Comparison of ENCODE assay signal across 2 cellular contexts in the genomic region with DNA sequence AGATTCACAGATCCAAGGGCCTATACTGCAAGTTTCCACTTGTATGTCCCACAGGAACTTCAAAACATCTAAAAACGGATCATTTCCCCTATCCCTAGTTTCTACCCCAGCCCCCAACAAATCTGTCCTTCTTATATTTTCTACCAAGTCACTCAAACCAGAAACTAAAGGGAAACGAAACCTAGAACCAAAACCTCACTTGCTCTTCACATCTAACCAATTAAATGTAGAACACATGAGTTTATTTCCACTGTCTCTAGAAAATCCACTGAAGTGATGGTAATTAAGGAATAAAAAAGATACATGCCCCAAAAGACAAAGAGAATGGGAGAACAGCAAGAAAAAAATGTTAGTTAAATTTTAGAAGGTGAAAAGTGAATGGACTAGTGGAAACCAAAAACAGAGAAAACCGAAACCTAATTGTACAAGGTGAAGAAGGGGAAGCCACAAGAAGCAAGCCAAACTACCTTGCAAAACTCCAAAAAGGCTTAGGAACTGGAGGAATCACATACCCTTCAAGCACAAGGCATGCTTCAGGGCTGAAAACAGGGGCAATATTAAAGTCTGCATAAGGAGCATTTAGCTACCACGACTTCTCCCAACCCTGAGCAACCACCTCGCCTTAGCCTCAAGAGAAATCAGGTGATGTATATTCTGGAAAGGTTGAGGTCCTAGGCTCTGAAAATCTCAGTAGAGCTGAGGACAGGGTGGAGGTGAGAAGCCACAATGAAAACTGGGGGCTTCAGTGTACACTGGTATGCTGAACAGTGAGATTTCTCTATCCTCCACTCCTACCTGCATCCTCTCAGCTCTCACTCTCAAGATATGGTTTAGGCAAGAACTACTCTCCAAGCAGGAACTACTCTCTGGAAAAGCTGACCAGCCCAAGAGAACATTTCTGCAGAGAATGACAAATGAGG.
TF ChIP-seq lines count a peak whose summit lies in the region.

No MANE protein-coding gene starts in this region.

TF ChIP-seq in GM12878, 131 proteins besides CTCF, POLR2A, EP300 and RAD21 (continues in another document):
- TF ChIP-seq, protein P1, sequence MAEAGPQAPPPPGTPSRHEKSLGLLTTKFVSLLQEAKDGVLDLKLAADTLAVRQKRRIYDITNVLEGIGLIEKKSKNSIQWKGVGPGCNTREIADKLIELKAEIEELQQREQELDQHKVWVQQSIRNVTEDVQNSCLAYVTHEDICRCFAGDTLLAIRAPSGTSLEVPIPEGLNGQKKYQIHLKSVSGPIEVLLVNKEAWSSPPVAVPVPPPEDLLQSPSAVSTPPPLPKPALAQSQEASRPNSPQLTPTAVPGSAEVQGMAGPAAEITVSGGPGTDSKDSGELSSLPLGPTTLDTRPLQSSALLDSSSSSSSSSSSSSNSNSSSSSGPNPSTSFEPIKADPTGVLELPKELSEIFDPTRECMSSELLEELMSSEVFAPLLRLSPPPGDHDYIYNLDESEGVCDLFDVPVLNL (IDR thresholded peaks at IDR 0.05; ENCODE audit: low read depth, low read length) = no peak
- TF ChIP-seq ESRRA (IDR thresholded peaks at IDR 0.05; ENCODE audit: low read length) (no peak), MEF2A (IDR thresholded peaks at IDR 0.05; ENCODE audit: insufficient read depth, low read depth, low read length) (0 out of 2 replicates have a peak, but pooled peaks have one; percentile 11), CEBPB (IDR thresholded peaks at IDR 0.05; ENCODE audit: borderline replicate concordance in 1 of 2, low read depth in 2 of 2, low read length in 2 of 2) (no peak), ZNF24 (IDR thresholded peaks at IDR 0.05) (no peak), ATF7 (IDR thresholded peaks at IDR 0.05; ENCODE audit: low read depth) (0 out of 2 replicates have a peak, but pooled peaks have one; percentile 10)
- TF ChIP-seq, protein P2, sequence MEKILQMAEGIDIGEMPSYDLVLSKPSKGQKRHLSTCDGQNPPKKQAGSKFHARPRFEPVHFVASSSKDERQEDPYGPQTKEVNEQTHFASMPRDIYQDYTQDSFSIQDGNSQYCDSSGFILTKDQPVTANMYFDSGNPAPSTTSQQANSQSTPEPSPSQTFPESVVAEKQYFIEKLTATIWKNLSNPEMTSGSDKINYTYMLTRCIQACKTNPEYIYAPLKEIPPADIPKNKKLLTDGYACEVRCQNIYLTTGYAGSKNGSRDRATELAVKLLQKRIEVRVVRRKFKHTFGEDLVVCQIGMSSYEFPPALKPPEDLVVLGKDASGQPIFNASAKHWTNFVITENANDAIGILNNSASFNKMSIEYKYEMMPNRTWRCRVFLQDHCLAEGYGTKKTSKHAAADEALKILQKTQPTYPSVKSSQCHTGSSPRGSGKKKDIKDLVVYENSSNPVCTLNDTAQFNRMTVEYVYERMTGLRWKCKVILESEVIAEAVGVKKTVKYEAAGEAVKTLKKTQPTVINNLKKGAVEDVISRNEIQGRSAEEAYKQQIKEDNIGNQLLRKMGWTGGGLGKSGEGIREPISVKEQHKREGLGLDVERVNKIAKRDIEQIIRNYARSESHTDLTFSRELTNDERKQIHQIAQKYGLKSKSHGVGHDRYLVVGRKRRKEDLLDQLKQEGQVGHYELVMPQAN (conservative IDR thresholded peaks at IDR 0.05) = no peak
- TF ChIP-seq, protein P3, sequence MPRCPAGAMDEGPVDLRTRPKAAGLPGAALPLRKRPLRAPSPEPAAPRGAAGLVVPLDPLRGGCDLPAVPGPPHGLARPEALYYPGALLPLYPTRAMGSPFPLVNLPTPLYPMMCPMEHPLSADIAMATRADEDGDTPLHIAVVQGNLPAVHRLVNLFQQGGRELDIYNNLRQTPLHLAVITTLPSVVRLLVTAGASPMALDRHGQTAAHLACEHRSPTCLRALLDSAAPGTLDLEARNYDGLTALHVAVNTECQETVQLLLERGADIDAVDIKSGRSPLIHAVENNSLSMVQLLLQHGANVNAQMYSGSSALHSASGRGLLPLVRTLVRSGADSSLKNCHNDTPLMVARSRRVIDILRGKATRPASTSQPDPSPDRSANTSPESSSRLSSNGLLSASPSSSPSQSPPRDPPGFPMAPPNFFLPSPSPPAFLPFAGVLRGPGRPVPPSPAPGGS (IDR thresholded peaks at IDR 0.05; ENCODE audit: borderline replicate concordance, insufficient read depth, low read depth, low read length, poor library complexity, severe bottlenecking) = no peak
- TF ChIP-seq, protein P4, sequence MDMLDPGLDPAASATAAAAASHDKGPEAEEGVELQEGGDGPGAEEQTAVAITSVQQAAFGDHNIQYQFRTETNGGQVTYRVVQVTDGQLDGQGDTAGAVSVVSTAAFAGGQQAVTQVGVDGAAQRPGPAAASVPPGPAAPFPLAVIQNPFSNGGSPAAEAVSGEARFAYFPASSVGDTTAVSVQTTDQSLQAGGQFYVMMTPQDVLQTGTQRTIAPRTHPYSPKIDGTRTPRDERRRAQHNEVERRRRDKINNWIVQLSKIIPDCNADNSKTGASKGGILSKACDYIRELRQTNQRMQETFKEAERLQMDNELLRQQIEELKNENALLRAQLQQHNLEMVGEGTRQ (IDR thresholded peaks at IDR 0.05; ENCODE audit: borderline replicate concordance, low read depth, low read length) = no peak
- TF ChIP-seq, protein P5, sequence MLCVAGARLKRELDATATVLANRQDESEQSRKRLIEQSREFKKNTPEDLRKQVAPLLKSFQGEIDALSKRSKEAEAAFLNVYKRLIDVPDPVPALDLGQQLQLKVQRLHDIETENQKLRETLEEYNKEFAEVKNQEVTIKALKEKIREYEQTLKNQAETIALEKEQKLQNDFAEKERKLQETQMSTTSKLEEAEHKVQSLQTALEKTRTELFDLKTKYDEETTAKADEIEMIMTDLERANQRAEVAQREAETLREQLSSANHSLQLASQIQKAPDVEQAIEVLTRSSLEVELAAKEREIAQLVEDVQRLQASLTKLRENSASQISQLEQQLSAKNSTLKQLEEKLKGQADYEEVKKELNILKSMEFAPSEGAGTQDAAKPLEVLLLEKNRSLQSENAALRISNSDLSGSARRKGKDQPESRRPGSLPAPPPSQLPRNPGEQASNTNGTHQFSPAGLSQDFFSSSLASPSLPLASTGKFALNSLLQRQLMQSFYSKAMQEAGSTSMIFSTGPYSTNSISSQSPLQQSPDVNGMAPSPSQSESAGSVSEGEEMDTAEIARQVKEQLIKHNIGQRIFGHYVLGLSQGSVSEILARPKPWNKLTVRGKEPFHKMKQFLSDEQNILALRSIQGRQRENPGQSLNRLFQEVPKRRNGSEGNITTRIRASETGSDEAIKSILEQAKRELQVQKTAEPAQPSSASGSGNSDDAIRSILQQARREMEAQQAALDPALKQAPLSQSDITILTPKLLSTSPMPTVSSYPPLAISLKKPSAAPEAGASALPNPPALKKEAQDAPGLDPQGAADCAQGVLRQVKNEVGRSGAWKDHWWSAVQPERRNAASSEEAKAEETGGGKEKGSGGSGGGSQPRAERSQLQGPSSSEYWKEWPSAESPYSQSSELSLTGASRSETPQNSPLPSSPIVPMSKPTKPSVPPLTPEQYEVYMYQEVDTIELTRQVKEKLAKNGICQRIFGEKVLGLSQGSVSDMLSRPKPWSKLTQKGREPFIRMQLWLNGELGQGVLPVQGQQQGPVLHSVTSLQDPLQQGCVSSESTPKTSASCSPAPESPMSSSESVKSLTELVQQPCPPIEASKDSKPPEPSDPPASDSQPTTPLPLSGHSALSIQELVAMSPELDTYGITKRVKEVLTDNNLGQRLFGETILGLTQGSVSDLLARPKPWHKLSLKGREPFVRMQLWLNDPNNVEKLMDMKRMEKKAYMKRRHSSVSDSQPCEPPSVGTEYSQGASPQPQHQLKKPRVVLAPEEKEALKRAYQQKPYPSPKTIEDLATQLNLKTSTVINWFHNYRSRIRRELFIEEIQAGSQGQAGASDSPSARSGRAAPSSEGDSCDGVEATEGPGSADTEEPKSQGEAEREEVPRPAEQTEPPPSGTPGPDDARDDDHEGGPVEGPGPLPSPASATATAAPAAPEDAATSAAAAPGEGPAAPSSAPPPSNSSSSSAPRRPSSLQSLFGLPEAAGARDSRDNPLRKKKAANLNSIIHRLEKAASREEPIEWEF (IDR thresholded peaks at IDR 0.05; ENCODE audit: insufficient replicate concordance, low read depth, low read length) = no peak

TF ChIP-seq in GM23338, 12 proteins besides CTCF, POLR2A, EP300 and RAD21 (continues in another document):
- TF ChIP-seq ZNF331 (CRISPR knock-in tag; IDR thresholded peaks at IDR 0.05; ENCODE audit: low read depth) = no peak
- TF ChIP-seq EZH2 (IDR thresholded peaks at IDR 0.05; ENCODE audit: low read depth, unreplicated experiment) = no peak
- TF ChIP-seq POLR2AphosphoS5 (IDR thresholded peaks at IDR 0.05; ENCODE audit: low read depth) = no peak
- TF ChIP-seq, protein P6, sequence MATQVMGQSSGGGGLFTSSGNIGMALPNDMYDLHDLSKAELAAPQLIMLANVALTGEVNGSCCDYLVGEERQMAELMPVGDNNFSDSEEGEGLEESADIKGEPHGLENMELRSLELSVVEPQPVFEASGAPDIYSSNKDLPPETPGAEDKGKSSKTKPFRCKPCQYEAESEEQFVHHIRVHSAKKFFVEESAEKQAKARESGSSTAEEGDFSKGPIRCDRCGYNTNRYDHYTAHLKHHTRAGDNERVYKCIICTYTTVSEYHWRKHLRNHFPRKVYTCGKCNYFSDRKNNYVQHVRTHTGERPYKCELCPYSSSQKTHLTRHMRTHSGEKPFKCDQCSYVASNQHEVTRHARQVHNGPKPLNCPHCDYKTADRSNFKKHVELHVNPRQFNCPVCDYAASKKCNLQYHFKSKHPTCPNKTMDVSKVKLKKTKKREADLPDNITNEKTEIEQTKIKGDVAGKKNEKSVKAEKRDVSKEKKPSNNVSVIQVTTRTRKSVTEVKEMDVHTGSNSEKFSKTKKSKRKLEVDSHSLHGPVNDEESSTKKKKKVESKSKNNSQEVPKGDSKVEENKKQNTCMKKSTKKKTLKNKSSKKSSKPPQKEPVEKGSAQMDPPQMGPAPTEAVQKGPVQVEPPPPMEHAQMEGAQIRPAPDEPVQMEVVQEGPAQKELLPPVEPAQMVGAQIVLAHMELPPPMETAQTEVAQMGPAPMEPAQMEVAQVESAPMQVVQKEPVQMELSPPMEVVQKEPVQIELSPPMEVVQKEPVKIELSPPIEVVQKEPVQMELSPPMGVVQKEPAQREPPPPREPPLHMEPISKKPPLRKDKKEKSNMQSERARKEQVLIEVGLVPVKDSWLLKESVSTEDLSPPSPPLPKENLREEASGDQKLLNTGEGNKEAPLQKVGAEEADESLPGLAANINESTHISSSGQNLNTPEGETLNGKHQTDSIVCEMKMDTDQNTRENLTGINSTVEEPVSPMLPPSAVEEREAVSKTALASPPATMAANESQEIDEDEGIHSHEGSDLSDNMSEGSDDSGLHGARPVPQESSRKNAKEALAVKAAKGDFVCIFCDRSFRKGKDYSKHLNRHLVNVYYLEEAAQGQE (IDR thresholded peaks at IDR 0.05; ENCODE audit: unreplicated experiment) = no peak
- TF ChIP-seq JUNB (IDR thresholded peaks at IDR 0.05; ENCODE audit: unreplicated experiment) = no peak
- TF ChIP-seq, protein P7, sequence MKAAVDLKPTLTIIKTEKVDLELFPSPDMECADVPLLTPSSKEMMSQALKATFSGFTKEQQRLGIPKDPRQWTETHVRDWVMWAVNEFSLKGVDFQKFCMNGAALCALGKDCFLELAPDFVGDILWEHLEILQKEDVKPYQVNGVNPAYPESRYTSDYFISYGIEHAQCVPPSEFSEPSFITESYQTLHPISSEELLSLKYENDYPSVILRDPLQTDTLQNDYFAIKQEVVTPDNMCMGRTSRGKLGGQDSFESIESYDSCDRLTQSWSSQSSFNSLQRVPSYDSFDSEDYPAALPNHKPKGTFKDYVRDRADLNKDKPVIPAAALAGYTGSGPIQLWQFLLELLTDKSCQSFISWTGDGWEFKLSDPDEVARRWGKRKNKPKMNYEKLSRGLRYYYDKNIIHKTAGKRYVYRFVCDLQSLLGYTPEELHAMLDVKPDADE (IDR thresholded peaks at IDR 0.05) = no peak
- no peak for TF ChIP-seq NANOG (IDR thresholded peaks at IDR 0.05; ENCODE audit: borderline replicate concordance)
- TF ChIP-seq CREB1 (CRISPR knock-in tag; IDR thresholded peaks at IDR 0.05; ENCODE audit: low read depth) = no peak
- TF ChIP-seq EZH2phosphoT487 (IDR thresholded peaks at IDR 0.05; ENCODE audit: unreplicated experiment) = no peak
- TF ChIP-seq STAT1 (IDR thresholded peaks at IDR 0.05; ENCODE audit: unreplicated experiment) = no peak
- no peak for TF ChIP-seq ZNF114 (CRISPR knock-in tag; IDR thresholded peaks at IDR 0.05)
